Comparison of ENCODE assay signal across 35 cellular contexts in genomic region chr6:151900897-151901485, GRCh38.
A peak's percentile ranks its signal among the peaks of the same experiment; 100 is the strongest.
DNase-seq lines count a peak whose midpoint lies in the region; ATAC-seq, FAIRE-seq and TF ChIP-seq lines count a peak whose summit lies in the region.
"Had no signal": no experiment of that assay in that cellular context is flagged by ENCODE, and none has a peak within 500 bp of the region (broad histone marks: within the 10 kb centered on the region; RNA-seq: fewer than 3 reads in every experiment).

No MANE protein-coding gene starts in this region.

- TSS peak; percentile 58 for BruUV-seq in Calu3 (replicated peaks; lab: Mats Ljungman, UMichigan)
- BruUV-seq in HepG2 (replicated peaks; lab: Mats Ljungman, UMichigan), result no TSS peak

- peaks cover 2% of the 10 kb centered on the region for H3K9me3 Mint-ChIP-seq in Calu3 (ENCODE audit: low read depth, unreplicated experiment)

- TF ChIP-seq RAD21 in HepG2 (CRISPR knock-in tag; IDR thresholded peaks at IDR 0.05), result no peak

- CTCF ChIA-PET in Calu3 (lab: Charles Lee) (interaction anchor here (0.8 kb wide), 1 partner anchor 224 kb away, joined by 4 read pairs; no protein-coding TSS in a partner anchor), HepG2 (lab: Yijun Ruan, JAX; ENCODE audit: low intra/inter-chr PET ratio, low total read pairs) (no interaction called here)

- POLR2A ChIA-PET in HepG2 (lab: Yijun Ruan, JAX), result no interaction called here

- H3K79me2 ChIP-seq in HepG2 (ENCODE audit: insufficient read depth, low read length), result no peaks in the 10 kb centered on the region

- DNase-seq in Calu3 (peak; percentile 74), NCI-H226 (peak; percentile 74), bronchial epithelial cell (ENCODE audit: low read depth) (peak; percentile 76), HepG2 (ENCODE audit: low spot score) (peak; percentile 5), Right ventricle myocardium superior (no peak), T-helper 17 cell (no peak), DMS79 treated with DMSO at 0.1 percent for 48 hours (lab: John Stamatoyannopoulos, UW) (no peak), NCI-H446 treated with DMSO at 0.1 percent for 48 hours (lab: John Stamatoyannopoulos, UW) (no peak)
- DNase-seq: activated CD4-positive, alpha-beta T cell treated with anti-CD3 and anti-CD28 coated beads, Interleukin-2, amount 10 ng/mL, durations not matched to agents 24 days and 14 days; activated naive CD8-positive, alpha-beta T cell treated with anti-CD3 and anti-CD28 coated beads for 36 hours; activated T-cell treated with anti-CD3 and anti-CD28 coated beads, Interleukin-2, amount 50 U/mL, for 1 hour; AML-193; aorta; CD4-positive, alpha-beta T cell; DMS153; effector memory CD4-positive, alpha-beta T cell; gastrocnemius medialis; H7; hypothalamus; Kasumi-1; left ventricle myocardium superior; naive B cell; NCI-H1694; NCI-H2171 treated with DMSO at 0.1 percent for 48 hours; NCI-H526; occipital lobe; stomach; thyroid gland had no signal

- no peak for TF ChIP-seq POLR2A in HepG2 (IDR thresholded peaks at IDR 0.05; ENCODE audit: insufficient read depth in 1 of 2, low read depth in 2 of 2, low read length in 2 of 2)

- intact Hi-C loops in Calu3 (cut with micrococcal nuclease; ENCODE audit: unreplicated experiment), result loop anchor here (10.0 kb wide), 1 partner anchor 136 kb away; no protein-coding TSS in a partner anchor
- intact Hi-C loops in HepG2 (cut with micrococcal nuclease; ENCODE audit: unreplicated experiment), result no loop called here
- intact Hi-C loops in Right ventricle myocardium superior (cut with DNase I), result no loop called here

- H3K27me3 ChIP-seq in bronchial epithelial cell (ENCODE audit: control insufficient read depth, insufficient read depth, low read length), result no peaks in the 10 kb centered on the region
- H3K27me3 ChIP-seq in HepG2 (ENCODE audit: control insufficient read depth in 1 of 2, insufficient read depth in 2 of 2, low read length in 2 of 2), result peaks cover 0 to 2% of the 10 kb centered on the region in 2 experiments; a peak in 2 of 5 replicates
- H3K27me3 ChIP-seq: esophagus muscularis mucosa, gastrocnemius medialis, stomach, thyroid gland had no signal

- H3K4me3 ChIP-seq in bronchial epithelial cell (ENCODE audit: low read depth, low read length), result no peak overlapping the region
- H3K4me3 ChIP-seq in HepG2 (replicated peaks in 1 of 3; ENCODE audit: insufficient read depth in 1 of 3, low read depth in 2 of 3, low read length in 3 of 3), result no peak overlapping the region
- H3K4me3 ChIP-seq: coronary artery, esophagus muscularis mucosa, gastrocnemius medialis, skin epidermis, stomach, thyroid gland had no signal

- in situ Hi-C loops in HepG2 (cut with HindIII; ENCODE audit: extremely low pct_ligation_motif_present, low pct_unique_long_range_greater_than_20kb), result no loop called here

- H3K4me3 Mint-ChIP-seq in Calu3 (ENCODE audit: low read depth, unreplicated experiment) (peak overlapping the region; percentile 24), T-helper 17 cell (no peak overlapping the region)
- H3K4me3 Mint-ChIP-seq: activated CD4-positive, alpha-beta T cell treated with anti-CD3 and anti-CD28 coated beads, Interleukin-2, amount 10 ng/mL, durations not matched to agents 24 days and 14 days; activated naive CD8-positive, alpha-beta T cell treated with anti-CD3 and anti-CD28 coated beads for 36 hours; CD4-positive, alpha-beta T cell; mesothelial cell of epicardium; naive B cell had no signal

- H3K27ac ChIP-seq in HepG2 (ENCODE audit: extremely low read length, insufficient read depth, low read length), result no peak overlapping the region
- H3K27ac ChIP-seq: coronary artery, esophagus muscularis mucosa, gastrocnemius medialis, stomach, thyroid gland, VCaP had no signal

- no peak overlapping the region for H2AFZ ChIP-seq in HepG2 (ENCODE audit: low read length)

- H3K27me3 Mint-ChIP-seq in Calu3 (ENCODE audit: unreplicated experiment) (no peaks in the 10 kb centered on the region), T-helper 17 cell (no peaks in the 10 kb centered on the region)
- H3K27me3 Mint-ChIP-seq: activated CD4-positive, alpha-beta T cell treated with anti-CD3 and anti-CD28 coated beads, Interleukin-2, amount 10 ng/mL, durations not matched to agents 24 days and 14 days; activated naive CD8-positive, alpha-beta T cell treated with anti-CD3 and anti-CD28 coated beads for 36 hours; CD4-positive, alpha-beta T cell; naive B cell had no signal

- no peak overlapping the region for H3K9ac ChIP-seq in HepG2 (ENCODE audit: insufficient read depth, low read depth, low read length)

- H3K27ac Mint-ChIP-seq in Calu3 (ENCODE audit: unreplicated experiment), result peak overlapping the region; percentile 88
- H3K27ac Mint-ChIP-seq in T-helper 17 cell, result no peak overlapping the region
- H3K27ac Mint-ChIP-seq: activated CD4-positive, alpha-beta T cell treated with anti-CD3 and anti-CD28 coated beads, Interleukin-2, amount 10 ng/mL, durations not matched to agents 24 days and 14 days; activated naive CD8-positive, alpha-beta T cell treated with anti-CD3 and anti-CD28 coated beads for 36 hours; CD4-positive, alpha-beta T cell; mesothelial cell of epicardium had no signal

- H3K4me1 ChIP-seq in HepG2 (ENCODE audit: insufficient read depth, low read length), result peaks cover 7% of the 10 kb centered on the region; the same call in 1 of the 2 replicates
- H3K4me1 ChIP-seq: esophagus muscularis mucosa, gastrocnemius medialis, stomach, thyroid gland had no signal

- H3K36me3 ChIP-seq in bronchial epithelial cell (ENCODE audit: control insufficient read depth, insufficient read depth, low read length) (no peaks in the 10 kb centered on the region), HepG2 (replicated peaks in 1 of 2; ENCODE audit: control insufficient read depth in 1 of 2, insufficient read depth in 2 of 2, low read length in 2 of 2) (no peaks in the 10 kb centered on the region)
- H3K36me3 ChIP-seq: esophagus muscularis mucosa, gastrocnemius medialis, stomach, thyroid gland had no signal

- 0 out of 2 replicates have a peak overlapping the region, but pooled peaks have one; percentile 13 for H3K4me2 ChIP-seq in HepG2 (ENCODE audit: low read depth, low read length)

- no peaks in the 10 kb centered on the region for H4K20me1 ChIP-seq in HepG2 (ENCODE audit: insufficient read depth, low read length)

- TF ChIP-seq EP300 in HepG2 (IDR thresholded peaks at IDR 0.05; ENCODE audit: low read depth in 2 of 2, low read length in 2 of 2) (no peak), HepG2 (CRISPR knock-in tag; IDR thresholded peaks at IDR 0.05; ENCODE audit: borderline replicate concordance) (no peak)

- ATAC-seq in HepG2 (peak; percentile 80), Right ventricle myocardium superior (ENCODE audit: poor library complexity) (no peak), T-helper 17 cell (no peak)
- ATAC-seq: gastrocnemius medialis, left ventricle myocardium superior had no signal

- no peak for FAIRE-seq in bronchial epithelial cell (lab: Jason Lieb, UNC)
- no peak for FAIRE-seq in HepG2 (lab: Jason Lieb, UNC)
- FAIRE-seq: A204.1, G401.6 had no signal

- H3K4me1 Mint-ChIP-seq in Calu3 (ENCODE audit: low read depth, unreplicated experiment) (peaks cover 32% of the 10 kb centered on the region), T-helper 17 cell (no peaks in the 10 kb centered on the region)
- H3K4me1 Mint-ChIP-seq: activated CD4-positive, alpha-beta T cell treated with anti-CD3 and anti-CD28 coated beads, Interleukin-2, amount 10 ng/mL, durations not matched to agents 24 days and 14 days; activated naive CD8-positive, alpha-beta T cell treated with anti-CD3 and anti-CD28 coated beads for 36 hours; mesothelial cell of epicardium; naive B cell had no signal

- TF ChIP-seq CTCF in Calu3 (IDR thresholded peaks at IDR 0.05; ENCODE audit: unreplicated experiment), result no peak
- no peak for TF ChIP-seq CTCF in bronchial epithelial cell (IDR thresholded peaks at IDR 0.05; ENCODE audit: insufficient read depth, low read length, severe bottlenecking)
- TF ChIP-seq CTCF in HepG2 (CRISPR knock-in tag; IDR thresholded peaks at IDR 0.05), result no peak

- 21% methylated on average over 6 of the region's 7 CpGs for WGBS in HepG2 (ENCODE audit: low lambda C conversion rate)

- H3K9me3 ChIP-seq in HepG2 (ENCODE audit: low read length) (no peaks in the 10 kb centered on the region), T-helper 17 cell (ENCODE audit: control insufficient read depth, low read length, poor library complexity, severe bottlenecking) (no peaks in the 10 kb centered on the region)
- H3K9me3 ChIP-seq: gastrocnemius medialis, thyroid gland had no signal

- H3K36me3 Mint-ChIP-seq in Calu3 (ENCODE audit: insufficient read depth, unreplicated experiment) (no peaks in the 10 kb centered on the region), T-helper 17 cell (ENCODE audit: low read depth) (peaks cover 2% of the 10 kb centered on the region)

TF ChIP-seq in HepG2, 621 proteins besides CTCF, POLR2A, EP300 and RAD21 (continues in another document):
- TF ChIP-seq CAMTA2 (CRISPR knock-in tag; IDR thresholded peaks at IDR 0.05; ENCODE audit: borderline replicate concordance), result no peak
- TF ChIP-seq ZFP41 (CRISPR knock-in tag; IDR thresholded peaks at IDR 0.05; ENCODE audit: borderline replicate concordance), result no peak
- TF ChIP-seq ZXDC (CRISPR knock-in tag; IDR thresholded peaks at IDR 0.05), result no peak
- no peak for TF ChIP-seq PHF20 (CRISPR knock-in tag; IDR thresholded peaks at IDR 0.05)

Comparison
In these comparisons a context has a peak if more than half of its experiments do, and no peak if none do; other contexts are left out.
1. DNase-seq: peak in Calu3 (single experiment), NCI-H226 (single experiment), bronchial epithelial cell (single experiment) and HepG2 (single experiment); none in Right ventricle myocardium superior (single experiment), T-helper 17 cell (0 of 3), DMS79 treated with DMSO at 0.1 percent for 48 hours (single experiment) and NCI-H446 treated with DMSO at 0.1 percent for 48 hours (single experiment).